In the genomic region with DNA sequence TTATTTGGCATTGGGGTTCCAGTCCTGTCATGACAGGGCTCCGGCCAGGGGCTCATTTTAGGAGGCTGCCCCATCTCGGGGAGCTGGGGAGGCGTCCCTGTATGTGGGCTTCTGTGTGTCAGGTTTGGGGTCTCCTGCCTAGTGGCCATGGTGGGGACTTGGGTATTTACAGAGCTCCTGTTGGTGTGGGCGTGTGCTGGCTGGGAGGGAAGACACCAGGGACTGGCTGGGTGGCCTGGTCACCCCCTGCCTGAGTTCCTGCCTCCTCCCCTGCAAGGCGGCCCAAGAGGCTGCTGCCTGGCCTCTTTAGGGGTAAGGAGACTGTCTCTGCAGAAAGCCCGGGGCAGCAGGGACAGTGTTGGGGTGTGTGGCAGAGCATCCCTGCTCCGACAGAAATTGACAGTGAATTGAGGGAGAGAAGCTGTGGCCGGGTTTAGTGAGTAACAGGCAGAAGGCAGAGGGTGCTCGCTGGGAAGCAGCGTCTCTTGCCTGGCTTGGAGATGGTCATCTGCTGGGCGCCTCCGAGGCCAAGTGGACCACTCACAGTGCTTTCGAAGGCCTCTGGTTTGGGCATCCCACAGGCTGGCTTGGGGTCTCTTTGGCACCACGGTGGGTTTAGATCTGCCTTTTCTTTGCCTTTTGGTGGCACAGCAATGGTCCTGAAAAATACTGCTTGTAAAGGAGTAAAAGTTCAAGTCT, we compare ENCODE assay signal across 14 cellular contexts. TPM values are rescaled to one million over a fixed set of nuclear protein-coding genes. Genes with fewer than 3 reads are reported as not detected.
A peak's percentile ranks its signal among the peaks of the same experiment; 100 is the strongest.
DNase-seq lines count a peak whose midpoint lies in the region; ATAC-seq and TF ChIP-seq lines count a peak whose summit lies in the region.
"Had no signal": no experiment of that assay in that cellular context is flagged by ENCODE, and none has a peak within 500 bp of the region (broad histone marks: within the 10 kb centered on the region; RNA-seq: fewer than 3 reads in every experiment).

No MANE protein-coding gene starts in this region.

- ATAC-seq in Right ventricle myocardium superior (ENCODE audit: poor library complexity) (no peak), upper lobe of left lung (ENCODE audit: low FRiP score in 2 of 2) (no peak), HG02588 (IDR thresholded peaks at IDR 0.05; ENCODE audit: unreplicated experiment) (no peak), GM19395 (IDR thresholded peaks at IDR 0.05; ENCODE audit: unreplicated experiment) (no peak)
- ATAC-seq: A549 had no signal

- H3K9me2 ChIP-seq in neural cell (ENCODE audit: insufficient read depth, low read length) = no peaks in the 10 kb centered on the region

- H3K4me1 Mint-ChIP-seq in activated naive CD4-positive, alpha-beta T cell treated with anti-CD3 and anti-CD28 coated beads, Interleukin-2, amount 10 ng/mL, durations not matched to agents 7 days and 5 days = peaks cover 68% of the 10 kb centered on the region
- peaks cover 24% of the 10 kb centered on the region for H3K4me1 Mint-ChIP-seq in activated naive CD4-positive, alpha-beta T cell treated with anti-CD3 and anti-CD28 coated beads for 36 hours (ENCODE audit: low read depth)

- peaks cover 48 to 72% (median 66%) of the 10 kb centered on the region in 4 donors for H3K4me1 ChIP-seq in upper lobe of left lung

- CTCF ChIA-PET in activated naive CD4-positive, alpha-beta T cell treated with anti-CD3 and anti-CD28 coated beads, Interleukin-2, amount 10 ng/mL, durations not matched to agents 7 days and 5 days (lab: Charles Lee) = no interaction called here
- CTCF ChIA-PET in activated naive CD4-positive, alpha-beta T cell treated with anti-CD3 and anti-CD28 coated beads for 36 hours (lab: Charles Lee) = no interaction called here

- H3K79me2 ChIP-seq in neural cell (replicated peaks; ENCODE audit: insufficient read depth, low read length) = peaks cover 7% of the 10 kb centered on the region

- H3K27me3 Mint-ChIP-seq in activated naive CD4-positive, alpha-beta T cell treated with anti-CD3 and anti-CD28 coated beads, Interleukin-2, amount 10 ng/mL, durations not matched to agents 7 days and 5 days = peaks cover 25% of the 10 kb centered on the region
- H3K27me3 Mint-ChIP-seq in activated naive CD4-positive, alpha-beta T cell treated with anti-CD3 and anti-CD28 coated beads for 36 hours (ENCODE audit: low read depth) = no peaks in the 10 kb centered on the region

- H3K4me3 ChIP-seq in neural cell (ENCODE audit: low read length) (peak overlapping the region; percentile 95), upper lobe of left lung (no peak overlapping the region)
- H3K4me3 ChIP-seq: A549 had no signal

- no peaks in the 10 kb centered on the region for H3K9me3 Mint-ChIP-seq in activated naive CD4-positive, alpha-beta T cell treated with anti-CD3 and anti-CD28 coated beads, Interleukin-2, amount 10 ng/mL, durations not matched to agents 7 days and 5 days
- H3K9me3 Mint-ChIP-seq in activated naive CD4-positive, alpha-beta T cell treated with anti-CD3 and anti-CD28 coated beads for 36 hours = no peaks in the 10 kb centered on the region

- no peak overlapping the region for H3K4me2 ChIP-seq in neural cell (ENCODE audit: low read length)

- H3K36me3 Mint-ChIP-seq in activated naive CD4-positive, alpha-beta T cell treated with anti-CD3 and anti-CD28 coated beads, Interleukin-2, amount 10 ng/mL, durations not matched to agents 7 days and 5 days = peaks cover 2% of the 10 kb centered on the region
- no peaks in the 10 kb centered on the region for H3K36me3 Mint-ChIP-seq in activated naive CD4-positive, alpha-beta T cell treated with anti-CD3 and anti-CD28 coated beads for 36 hours (ENCODE audit: low read depth)

- DNase-seq in activated naive CD4-positive, alpha-beta T cell treated with anti-CD3 and anti-CD28 coated beads, Interleukin-2, amount 10 ng/mL, durations not matched to agents 7 days and 5 days = no peak
- no peak for DNase-seq in activated naive CD4-positive, alpha-beta T cell treated with anti-CD3 and anti-CD28 coated beads for 36 hours
- DNase-seq in Right ventricle myocardium superior (peak; percentile 39), upper lobe of left lung (peak in 1 of 2 donors; percentile 20), HT-29 (ENCODE audit: low spot score) (no peak)
- DNase-seq: activated T-cell treated with anti-CD3 and anti-CD28 coated beads for 4 hours, caudate nucleus, EL, NCI-H1694, T1000 had no signal

- TF ChIP-seq RAD21 in neural cell (conservative IDR thresholded peaks at IDR 0.05) = no peak

- H3K27me3 ChIP-seq in neural cell (ENCODE audit: insufficient read depth, low read depth, low read length) = peaks cover 14% of the 10 kb centered on the region
- no peaks in the 10 kb centered on the region for H3K27me3 ChIP-seq in upper lobe of left lung

- H3K9me3 ChIP-seq in neural cell (ENCODE audit: low read length) (no peaks in the 10 kb centered on the region), upper lobe of left lung (no peaks in the 10 kb centered on the region)
- H3K9me3 ChIP-seq: A549 had no signal

- 76 to 88% methylated on average over 11 to 14 of the region's 14 CpGs for WGBS in upper lobe of left lung, 2 donors

- no peak overlapping the region for H3K9ac ChIP-seq in neural cell (ENCODE audit: low read length)

- H3K36me3 ChIP-seq in neural cell (ENCODE audit: insufficient read depth, low read length) (no peaks in the 10 kb centered on the region), upper lobe of left lung (no peaks in the 10 kb centered on the region)

- H3K27ac Mint-ChIP-seq in activated naive CD4-positive, alpha-beta T cell treated with anti-CD3 and anti-CD28 coated beads, Interleukin-2, amount 10 ng/mL, durations not matched to agents 7 days and 5 days = no peak overlapping the region
- no peak overlapping the region for H3K27ac Mint-ChIP-seq in activated naive CD4-positive, alpha-beta T cell treated with anti-CD3 and anti-CD28 coated beads for 36 hours

- no peak overlapping the region for H2AFZ ChIP-seq in neural cell (ENCODE audit: low read depth, low read length)

- peak overlapping the region; percentile 28 for H3K4me3 Mint-ChIP-seq in activated naive CD4-positive, alpha-beta T cell treated with anti-CD3 and anti-CD28 coated beads, Interleukin-2, amount 10 ng/mL, durations not matched to agents 7 days and 5 days
- H3K4me3 Mint-ChIP-seq in activated naive CD4-positive, alpha-beta T cell treated with anti-CD3 and anti-CD28 coated beads for 36 hours = no peak overlapping the region

- H3F3A ChIP-seq in neural cell (ENCODE audit: insufficient read depth, low read length, poor library complexity, severe bottlenecking) = no peaks in the 10 kb centered on the region

- TF ChIP-seq CTCF in neural cell (IDR thresholded peaks at IDR 0.05; ENCODE audit: poor library complexity, severe bottlenecking) (no peak), upper lobe of left lung (IDR thresholded peaks at IDR 0.05) (no peak)

- intact Hi-C loops in activated naive CD4-positive, alpha-beta T cell treated with anti-CD3 and anti-CD28 coated beads for 36 hours (cut with micrococcal nuclease) = no loop called here
- intact Hi-C loops in Right ventricle myocardium superior (cut with DNase I) = loop anchor here (10.0 kb wide), 1 partner anchor 85 kb away; no protein-coding TSS in a partner anchor

- no peaks in the 10 kb centered on the region for H4K20me1 ChIP-seq in neural cell (ENCODE audit: insufficient read depth)

- no peak for TF ChIP-seq POLR2A in upper lobe of left lung (IDR thresholded peaks at IDR 0.05)

- TF ChIP-seq EP300 in neural cell (conservative IDR thresholded peaks at IDR 0.05; ENCODE audit: poor library complexity, severe bottlenecking) = no peak
- no peak for TF ChIP-seq EP300 in upper lobe of left lung (IDR thresholded peaks at IDR 0.05)

- H3K27ac ChIP-seq in neural cell (ENCODE audit: low read length) (no peak overlapping the region), upper lobe of left lung (peak overlapping the region; percentile 39 to 75 (median 68))

TF ChIP-seq in neural cell, 6 proteins besides CTCF, POLR2A, EP300 and RAD21 (continues in another document):
- TF ChIP-seq SMC3 (conservative IDR thresholded peaks at IDR 0.05; ENCODE audit: poor library complexity) = no peak
- no peak for TF ChIP-seq REST (IDR thresholded peaks at IDR 0.05; ENCODE audit: borderline replicate concordance)
- no peak for TF ChIP-seq POLR2AphosphoS5 (IDR thresholded peaks at IDR 0.05)
- TF ChIP-seq TAF1 (IDR thresholded peaks at IDR 0.05; ENCODE audit: low read depth) = no peak

RNA-seq across cellular contexts. Expression of gene GRAMD4, which starts 40.3 kb away (rescaled TPM):
- total RNA-seq in activated naive CD4-positive, alpha-beta T cell treated with anti-CD3 and anti-CD28 coated beads for 36 hours = 10 to 100 TPM; 34.3 to 35.4 TPM
- total RNA-seq in Right ventricle myocardium superior = 80.7 TPM
- polyA plus RNA-seq in neural cell = 35.6 and 56.6 TPM in 2 replicates
- polyA minus RNA-seq in neural cell = 35.9 and 51.1 TPM in 2 replicates
- total RNA-seq in upper lobe of left lung = 100 to 1,000 TPM in 3 of 6 donors, 10 to 100 TPM in 3; 59.8 to 302 (median 104) TPM
- 22.5 and 26.7 TPM in 2 replicates for total RNA-seq in HT-29 (2014; rRNA removed; shearing (Covaris generic))

RNA-seq across cellular contexts. Expression of gene CELSR1, which starts 42.5 kb away (rescaled TPM):
- total RNA-seq in activated naive CD4-positive, alpha-beta T cell treated with anti-CD3 and anti-CD28 coated beads for 36 hours = under 1 TPM; 0.17 to 0.25 TPM
- total RNA-seq in Right ventricle myocardium superior (7.6 TPM), upper lobe of left lung (100 to 1,000 TPM in 2 of 6 donors, 10 to 100 TPM in 4; 45.1 to 145 (median 80.1) TPM)
- polyA plus RNA-seq in neural cell = 0.04 and 0.14 TPM in 2 replicates
- polyA minus RNA-seq in neural cell = 0.46 and 0.49 TPM in 2 replicates
- total RNA-seq in HT-29 (2014; rRNA removed; shearing (Covaris generic)) = 6.8 and 12.4 TPM in 2 replicates
